In genomic region chr13:111394211-111394922, GRCh38 we compare ENCODE assay signal across 24 cellular contexts.
DNase-seq lines count a peak whose midpoint lies in the region; ATAC-seq and TF ChIP-seq lines count a peak whose summit lies in the region.
"Had no signal": no experiment of that assay in that cellular context is flagged by ENCODE, and none has a peak within 500 bp of the region (broad histone marks: within the 10 kb centered on the region; RNA-seq: fewer than 3 reads in every experiment).

No MANE protein-coding gene starts in this region.

- no peak overlapping the region for H3K4me3 Mint-ChIP-seq in natural killer cell
- no peak overlapping the region for H3K4me3 Mint-ChIP-seq in natural killer cell treated with Interleukin-12 subunit alpha and Interleukin-12 subunit beta and Interleukin-15 and Interleukin-18, amount 100 ng/mL, for 72 hours
- H3K4me3 Mint-ChIP-seq: CD4-positive, alpha-beta memory T cell; GM23338; H9 had no signal

- no peaks in the 10 kb centered on the region for H3K27me3 Mint-ChIP-seq in natural killer cell (ENCODE audit: low read depth in 2 of 2)
- peaks cover 0 to 2% of the 10 kb centered on the region in 2 donors for H3K27me3 Mint-ChIP-seq in natural killer cell treated with Interleukin-12 subunit alpha and Interleukin-12 subunit beta and Interleukin-15 and Interleukin-18, amount 100 ng/mL, for 72 hours

- H3K27me3 ChIP-seq in tibial artery: no peaks in the 10 kb centered on the region

- no peak overlapping the region for H3K27ac Mint-ChIP-seq in natural killer cell
- no peak overlapping the region for H3K27ac Mint-ChIP-seq in natural killer cell treated with Interleukin-12 subunit alpha and Interleukin-12 subunit beta and Interleukin-15 and Interleukin-18, amount 100 ng/mL, for 72 hours
- H3K27ac Mint-ChIP-seq: GM23338, H9 had no signal

- H3K36me3 ChIP-seq in tibial artery: no peaks in the 10 kb centered on the region

- no peak overlapping the region for H3K27ac ChIP-seq in tibial artery
- H3K27ac ChIP-seq: RWPE1, SK-N-MC had no signal

- H3K36me3 Mint-ChIP-seq in natural killer cell: no peaks in the 10 kb centered on the region
- H3K36me3 Mint-ChIP-seq in natural killer cell treated with Interleukin-12 subunit alpha and Interleukin-12 subunit beta and Interleukin-15 and Interleukin-18, amount 100 ng/mL, for 72 hours: no peaks in the 10 kb centered on the region
- H3K36me3 Mint-ChIP-seq: CD4-positive, alpha-beta memory T cell had no signal

- H3K4me1 Mint-ChIP-seq in natural killer cell: no peaks in the 10 kb centered on the region
- no peaks in the 10 kb centered on the region for H3K4me1 Mint-ChIP-seq in natural killer cell treated with Interleukin-12 subunit alpha and Interleukin-12 subunit beta and Interleukin-15 and Interleukin-18, amount 100 ng/mL, for 72 hours (ENCODE audit: low read depth in 2 of 2)
- H3K4me1 Mint-ChIP-seq: GM23338, H9 had no signal

- intact Hi-C loops in natural killer cell (cut with micrococcal nuclease) (no loop called here), tibial artery (cut with DNase I; ENCODE audit: low total_unique reads) (no loop called here)

- TF ChIP-seq CTCF in natural killer cell (IDR thresholded peaks at IDR 0.05) (no peak), tibial artery (IDR thresholded peaks at IDR 0.05) (no peak)

- H3K9me3 ChIP-seq in tibial artery: no peaks in the 10 kb centered on the region

- ATAC-seq in natural killer cell (no peak), GM21737 (IDR thresholded peaks at IDR 0.05; ENCODE audit: unreplicated experiment) (no peak)
- ATAC-seq in natural killer cell treated with Interleukin-12 subunit alpha and Interleukin-12 subunit beta and Interleukin-15 and Interleukin-18, amount 100 ng/mL, for 72 hours: no peak
- ATAC-seq: GM23338, Panc1 had no signal

- no peaks in the 10 kb centered on the region for H3K4me1 ChIP-seq in tibial artery

- no peaks in the 10 kb centered on the region for H3K9me3 Mint-ChIP-seq in natural killer cell
- no peaks in the 10 kb centered on the region for H3K9me3 Mint-ChIP-seq in natural killer cell treated with Interleukin-12 subunit alpha and Interleukin-12 subunit beta and Interleukin-15 and Interleukin-18, amount 100 ng/mL, for 72 hours

- peak; percentile 9 for DNase-seq in natural killer cell
- DNase-seq in natural killer cell treated with Interleukin-12 subunit alpha and Interleukin-12 subunit beta and Interleukin-15 and Interleukin-18, amount 100 ng/mL, for 72 hours (ENCODE audit: low spot score): no peak
- DNase-seq in islet precursor cell: peak; percentile 26
- peak; percentile 7 to 51 for DNase-seq in tibial artery
- no peak for DNase-seq in activated gamma-delta T cell (lab: John Stamatoyannopoulos, UW)
- DNase-seq in NCI-H524 (lab: John Stamatoyannopoulos, UW): no peak
- DNase-seq: C1 segment of cervical spinal cord; CD4-positive, alpha-beta memory T cell; COR-L47; DMS53; H9; KBM-7; MM.1S; NCI-H1048; NCI-H1417; NCI-H1694; NCI-H2029 treated with DMSO at 0.1 percent for 48 hours; NCI-H69; SIG-M5 had no signal

- H3K4me3 ChIP-seq in tibial artery: no peak overlapping the region
- H3K4me3 ChIP-seq: GM23338, SK-N-MC had no signal

Comparison
In these comparisons a context has a peak if more than half of its experiments do, and no peak if none do; other contexts are left out.
1. DNase-seq: peak in natural killer cell (single experiment), islet precursor cell (single experiment) and tibial artery (2 of 2); none in natural killer cell treated with Interleukin-12 subunit alpha and Interleukin-12 subunit beta and Interleukin-15 and Interleukin-18, amount 100 ng/mL, for 72 hours (single experiment), activated gamma-delta T cell (single experiment) and NCI-H524 (0 of 2).